In the genomic region with DNA sequence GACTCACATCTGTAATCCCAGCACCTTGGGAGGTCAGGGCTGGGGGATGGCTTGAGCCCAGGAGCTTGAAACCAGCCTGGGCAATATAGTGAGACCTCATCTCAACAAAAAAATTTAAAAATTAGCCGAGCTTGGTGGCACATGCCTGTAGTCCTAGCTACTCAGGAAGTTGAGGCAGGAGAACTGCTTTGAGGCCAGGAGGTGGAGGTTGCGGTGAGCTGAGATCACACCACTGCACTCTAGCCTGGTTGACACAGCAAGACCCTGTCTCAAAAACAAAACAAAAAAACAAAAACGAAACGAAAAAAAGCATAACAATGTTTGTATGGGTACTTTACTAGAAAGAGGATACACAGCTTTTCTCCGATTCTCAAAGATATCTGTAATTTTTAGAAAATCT, we compare ENCODE assay signal across 21 cellular contexts. TPM values are rescaled to one million over a fixed set of nuclear protein-coding genes. Genes with fewer than 3 reads are reported as not detected.
DNase-seq lines count a peak whose midpoint lies in the region; ATAC-seq lines count a peak whose summit lies in the region.
"Had no signal": no experiment of that assay in that cellular context is flagged by ENCODE, and none has a peak within 500 bp of the region (broad histone marks: within the 10 kb centered on the region; RNA-seq: fewer than 3 reads in every experiment).

No MANE protein-coding gene starts in this region.

- H3K4me1 Mint-ChIP-seq in activated CD8-positive, alpha-beta memory T cell treated with anti-CD3 and anti-CD28 coated beads, Interleukin-2, amount 10 ng/mL, durations not matched to agents 7 days and 5 days: peaks cover 23% of the 10 kb centered on the region
- no peaks in the 10 kb centered on the region for H3K4me1 Mint-ChIP-seq in T-helper 17 cell
- H3K4me1 Mint-ChIP-seq in stimulated activated effector memory CD8-positive, alpha-beta T cell treated with anti-CD3 and anti-CD28 coated beads, Interleukin-12 subunit alpha, Interleukin-12 subunit beta, amount 100 ng/mL, for 72 hours: no peaks in the 10 kb centered on the region
- peaks cover 1% of the 10 kb centered on the region for H3K4me1 Mint-ChIP-seq in activated T-helper 2 cell treated with anti-CD3 and anti-CD28 coated beads, Interferon-gamma antibody, Interleukin-2, Interleukin-4, amounts not matched to agents 10 μg/mL and 5 μg/mL and 100 μg/mL, durations not matched to agents 14 hours and 24 hours and 36 hours (ENCODE audit: low read depth)

- peak; percentile 85 for ATAC-seq in activated CD8-positive, alpha-beta memory T cell treated with anti-CD3 and anti-CD28 coated beads, Interleukin-2, amount 10 ng/mL, durations not matched to agents 7 days and 5 days
- ATAC-seq in T-helper 17 cell: peak; percentile 30
- ATAC-seq in stimulated activated effector memory CD8-positive, alpha-beta T cell treated with anti-CD3 and anti-CD28 coated beads, Interleukin-12 subunit alpha, Interleukin-12 subunit beta, amount 100 ng/mL, for 72 hours: peak; percentile 86

- no peak overlapping the region for H3K4me3 Mint-ChIP-seq in activated CD8-positive, alpha-beta memory T cell treated with anti-CD3 and anti-CD28 coated beads, Interleukin-2, amount 10 ng/mL, durations not matched to agents 7 days and 5 days
- no peak overlapping the region for H3K4me3 Mint-ChIP-seq in T-helper 17 cell
- H3K4me3 Mint-ChIP-seq in stimulated activated effector memory CD8-positive, alpha-beta T cell treated with anti-CD3 and anti-CD28 coated beads, Interleukin-12 subunit alpha, Interleukin-12 subunit beta, amount 100 ng/mL, for 72 hours: peak overlapping the region; percentile 23
- no peak overlapping the region for H3K4me3 Mint-ChIP-seq in activated T-helper 2 cell treated with anti-CD3 and anti-CD28 coated beads, Interferon-gamma antibody, Interleukin-2, Interleukin-4, amounts not matched to agents 10 μg/mL and 5 μg/mL and 100 μg/mL, durations not matched to agents 14 hours and 24 hours and 36 hours (ENCODE audit: low read depth)

- peak overlapping the region; percentile 73 for H3K27ac Mint-ChIP-seq in activated CD8-positive, alpha-beta memory T cell treated with anti-CD3 and anti-CD28 coated beads, Interleukin-2, amount 10 ng/mL, durations not matched to agents 7 days and 5 days
- H3K27ac Mint-ChIP-seq in T-helper 17 cell: no peak overlapping the region
- peak overlapping the region; percentile 65 for H3K27ac Mint-ChIP-seq in stimulated activated effector memory CD8-positive, alpha-beta T cell treated with anti-CD3 and anti-CD28 coated beads, Interleukin-12 subunit alpha, Interleukin-12 subunit beta, amount 100 ng/mL, for 72 hours
- H3K27ac Mint-ChIP-seq in activated T-helper 2 cell treated with anti-CD3 and anti-CD28 coated beads, Interferon-gamma antibody, Interleukin-2, Interleukin-4, amounts not matched to agents 10 μg/mL and 5 μg/mL and 100 μg/mL, durations not matched to agents 14 hours and 24 hours and 36 hours: no peak overlapping the region

- no peaks in the 10 kb centered on the region for H3K9me3 ChIP-seq in T-helper 17 cell (ENCODE audit: control insufficient read depth, low read length, poor library complexity, severe bottlenecking)
- H3K9me3 ChIP-seq: SK-N-SH had no signal

- intact Hi-C loops in activated T-helper 2 cell treated with anti-CD3 and anti-CD28 coated beads, Interferon-gamma antibody, Interleukin-2, Interleukin-4, amounts not matched to agents 10 μg/mL and 5 μg/mL and 100 μg/mL, durations not matched to agents 14 hours and 24 hours and 36 hours (cut with micrococcal nuclease): no loop called here

- H3K36me3 Mint-ChIP-seq in activated CD8-positive, alpha-beta memory T cell treated with anti-CD3 and anti-CD28 coated beads, Interleukin-2, amount 10 ng/mL, durations not matched to agents 7 days and 5 days: peaks cover 53% of the 10 kb centered on the region
- H3K36me3 Mint-ChIP-seq in T-helper 17 cell (ENCODE audit: low read depth): peaks cover 2% of the 10 kb centered on the region
- H3K36me3 Mint-ChIP-seq in stimulated activated effector memory CD8-positive, alpha-beta T cell treated with anti-CD3 and anti-CD28 coated beads, Interleukin-12 subunit alpha, Interleukin-12 subunit beta, amount 100 ng/mL, for 72 hours: peaks cover 100% of the 10 kb centered on the region
- H3K36me3 Mint-ChIP-seq in activated T-helper 2 cell treated with anti-CD3 and anti-CD28 coated beads, Interferon-gamma antibody, Interleukin-2, Interleukin-4, amounts not matched to agents 10 μg/mL and 5 μg/mL and 100 μg/mL, durations not matched to agents 14 hours and 24 hours and 36 hours (ENCODE audit: low read depth): peaks cover 57% of the 10 kb centered on the region

- DNase-seq in activated CD8-positive, alpha-beta memory T cell treated with anti-CD3 and anti-CD28 coated beads, Interleukin-2, amount 10 ng/mL, durations not matched to agents 7 days and 5 days: peak; percentile 81
- DNase-seq in activated CD8-positive, alpha-beta memory T cell treated with anti-CD3 and anti-CD28 coated beads, Interleukin-2, amount 50 U/mL, for 4 hours: no peak
- DNase-seq in T-helper 17 cell: no peak
- peak; percentile 23 for DNase-seq in iris pigment epithelial cell (ENCODE audit: low read depth)
- DNase-seq in stimulated activated effector memory CD8-positive, alpha-beta T cell treated with anti-CD3 and anti-CD28 coated beads, Interleukin-12 subunit alpha, Interleukin-12 subunit beta, amount 100 ng/mL, for 72 hours (ENCODE audit: low spot score in 2 of 2): no peak
- no peak for DNase-seq in activated T-helper 2 cell treated with anti-CD3 and anti-CD28 coated beads, Interferon-gamma antibody, Interleukin-2, Interleukin-4, amounts not matched to agents 10 μg/mL and 5 μg/mL and 100 μg/mL, durations not matched to agents 14 hours and 24 hours and 36 hours (ENCODE audit: low spot score)
- no peak for DNase-seq in NCI-H2227 treated with DMSO at 0.1 percent for 48 hours (lab: John Stamatoyannopoulos, UW)
- DNase-seq in NCI-H774 (lab: John Stamatoyannopoulos, UW): no peak
- DNase-seq: 8988T; AML-193; H7; KG1; NCI-H1092 treated with DMSO at 0.1 percent for 48 hours; NCI-H1436 treated with DMSO at 0.1 percent for 48 hours; NCI-H1930; NCI-H226; NCI-H510A treated with DMSO at 0.1 percent for 48 hours; NCI-H748 treated with DMSO at 0.1 percent for 48 hours; NK-92 treated with Interleukin-12 subunit alpha and Interleukin-12 subunit beta, amount 100 ng/mL, for 24 hours; SIG-M5; SK-N-SH had no signal

- CTCF ChIA-PET in activated CD8-positive, alpha-beta memory T cell treated with anti-CD3 and anti-CD28 coated beads, Interleukin-2, amount 10 ng/mL, durations not matched to agents 7 days and 5 days (lab: Charles Lee): interaction anchor here (0.9 to 3.3 kb wide), 6 partner anchors 13 to 187 kb away, joined by 3 to 15 read pairs (median 6); a partner anchor contains a TSS

- no peaks in the 10 kb centered on the region for H3K9me3 Mint-ChIP-seq in activated CD8-positive, alpha-beta memory T cell treated with anti-CD3 and anti-CD28 coated beads, Interleukin-2, amount 10 ng/mL, durations not matched to agents 7 days and 5 days (ENCODE audit: low read depth)
- no peaks in the 10 kb centered on the region for H3K9me3 Mint-ChIP-seq in stimulated activated effector memory CD8-positive, alpha-beta T cell treated with anti-CD3 and anti-CD28 coated beads, Interleukin-12 subunit alpha, Interleukin-12 subunit beta, amount 100 ng/mL, for 72 hours
- no peaks in the 10 kb centered on the region for H3K9me3 Mint-ChIP-seq in activated T-helper 2 cell treated with anti-CD3 and anti-CD28 coated beads, Interferon-gamma antibody, Interleukin-2, Interleukin-4, amounts not matched to agents 10 μg/mL and 5 μg/mL and 100 μg/mL, durations not matched to agents 14 hours and 24 hours and 36 hours

- no peaks in the 10 kb centered on the region for H3K27me3 Mint-ChIP-seq in activated CD8-positive, alpha-beta memory T cell treated with anti-CD3 and anti-CD28 coated beads, Interleukin-2, amount 10 ng/mL, durations not matched to agents 7 days and 5 days
- no peaks in the 10 kb centered on the region for H3K27me3 Mint-ChIP-seq in T-helper 17 cell
- H3K27me3 Mint-ChIP-seq in activated T-helper 2 cell treated with anti-CD3 and anti-CD28 coated beads, Interferon-gamma antibody, Interleukin-2, Interleukin-4, amounts not matched to agents 10 μg/mL and 5 μg/mL and 100 μg/mL, durations not matched to agents 14 hours and 24 hours and 36 hours (ENCODE audit: low read depth): no peaks in the 10 kb centered on the region

RNA-seq across cellular contexts. Expression of a gene that starts 31.8 kb away (rescaled TPM):
- not detected for total RNA-seq in activated CD8-positive, alpha-beta memory T cell treated with anti-CD3 and anti-CD28 coated beads, Interleukin-2, amount 10 ng/mL, durations not matched to agents 7 days and 5 days
- total RNA-seq in T-helper 17 cell: not detected
- not detected in 2 replicates for total RNA-seq in activated T-helper 2 cell treated with anti-CD3 and anti-CD28 coated beads, Interferon-gamma antibody, Interleukin-2, Interleukin-4, amounts not matched to agents 10 μg/mL and 5 μg/mL and 100 μg/mL, durations not matched to agents 14 hours and 24 hours and 36 hours
- total RNA-seq: H7 had no signal

RNA-seq across cellular contexts. Expression of a gene that starts 35.5 kb away (rescaled TPM):
- total RNA-seq in activated CD8-positive, alpha-beta memory T cell treated with anti-CD3 and anti-CD28 coated beads, Interleukin-2, amount 10 ng/mL, durations not matched to agents 7 days and 5 days: 10 to 100 TPM; 50.3 to 96.0 TPM
- total RNA-seq in T-helper 17 cell: 10 to 100 TPM; 10.6 to 16.6 TPM
- 57.6 and 59.5 TPM in 2 replicates for total RNA-seq in activated T-helper 2 cell treated with anti-CD3 and anti-CD28 coated beads, Interferon-gamma antibody, Interleukin-2, Interleukin-4, amounts not matched to agents 10 μg/mL and 5 μg/mL and 100 μg/mL, durations not matched to agents 14 hours and 24 hours and 36 hours

Comparison
In these comparisons a context has a peak if more than half of its experiments do, and no peak if none do; other contexts are left out.
1. DNase-seq: peak in activated CD8-positive, alpha-beta memory T cell treated with anti-CD3 and anti-CD28 coated beads, Interleukin-2, amount 10 ng/mL, durations not matched to agents 7 days and 5 days (single experiment) and iris pigment epithelial cell (single experiment); none in activated CD8-positive, alpha-beta memory T cell treated with anti-CD3 and anti-CD28 coated beads, Interleukin-2, amount 50 U/mL, for 4 hours (single experiment), T-helper 17 cell (0 of 3), stimulated activated effector memory CD8-positive, alpha-beta T cell treated with anti-CD3 and anti-CD28 coated beads, Interleukin-12 subunit alpha, Interleukin-12 subunit beta, amount 100 ng/mL, for 72 hours (0 of 2), activated T-helper 2 cell treated with anti-CD3 and anti-CD28 coated beads, Interferon-gamma antibody, Interleukin-2, Interleukin-4, amounts not matched to agents 10 μg/mL and 5 μg/mL and 100 μg/mL, durations not matched to agents 14 hours and 24 hours and 36 hours (single experiment), NCI-H2227 treated with DMSO at 0.1 percent for 48 hours (single experiment) and NCI-H774 (single experiment).
2. ATAC-seq: peak in every context shown above with its lines; median percentile 86 in stimulated activated effector memory CD8-positive, alpha-beta T cell treated with anti-CD3 and anti-CD28 coated beads, Interleukin-12 subunit alpha, Interleukin-12 subunit beta, amount 100 ng/mL, for 72 hours; 85 in activated CD8-positive, alpha-beta memory T cell treated with anti-CD3 and anti-CD28 coated beads, Interleukin-2, amount 10 ng/mL, durations not matched to agents 7 days and 5 days; 30 in T-helper 17 cell.
3. H3K27ac Mint-ChIP-seq: peak in activated CD8-positive, alpha-beta memory T cell treated with anti-CD3 and anti-CD28 coated beads, Interleukin-2, amount 10 ng/mL, durations not matched to agents 7 days and 5 days (single experiment) and stimulated activated effector memory CD8-positive, alpha-beta T cell treated with anti-CD3 and anti-CD28 coated beads, Interleukin-12 subunit alpha, Interleukin-12 subunit beta, amount 100 ng/mL, for 72 hours (single experiment); none in T-helper 17 cell (single experiment) and activated T-helper 2 cell treated with anti-CD3 and anti-CD28 coated beads, Interferon-gamma antibody, Interleukin-2, Interleukin-4, amounts not matched to agents 10 μg/mL and 5 μg/mL and 100 μg/mL, durations not matched to agents 14 hours and 24 hours and 36 hours (single experiment).